32 cellular contexts compared by ENCODE assay signal in genomic region chr1:102566182-102566581, GRCh38.
"Had no signal": no experiment of that assay in that cellular context is flagged by ENCODE, and none has a peak within 500 bp of the region (broad histone marks: within the 10 kb centered on the region; RNA-seq: fewer than 3 reads in every experiment).

No MANE protein-coding gene starts in this region.

- H3K27ac ChIP-seq: ascending aorta, cardiac muscle cell, pancreas, prostate gland, sigmoid colon, vagina, WERI-Rb-1 had no signal

- H3K9me3 ChIP-seq: ascending aorta, pancreas, prostate gland, sigmoid colon, vagina had no signal

- H3K4me1 ChIP-seq: ascending aorta, pancreas, prostate gland, sigmoid colon, vagina had no signal

- ATAC-seq: activated CD4-positive, CD25-positive, alpha-beta regulatory T cell treated with anti-CD3 and anti-CD28 coated beads, Interleukin-2, amount 50 U/mL, for 24 hours; left colon; pancreas; stimulated activated memory B cell treated with anti-CD40 and anti-IgM and Interleukin-4, amounts not matched to agents 10 μg/mL and 1 μg/mL and 100 μg/mL, for 72 hours; stimulated activated naive CD8-positive, alpha-beta T cell treated with anti-CD3 and anti-CD28 coated beads, Interleukin-15, amount 100 ng/mL, for 72 hours had no signal

- H3K36me3 ChIP-seq: ascending aorta, cardiac muscle cell, pancreas, prostate gland, sigmoid colon, vagina, WERI-Rb-1 had no signal

- H3K27me3 ChIP-seq: ascending aorta, cardiac muscle cell, pancreas, sigmoid colon, vagina had no signal

- DNase-seq: activated CD4-positive, alpha-beta T cell treated with anti-CD3 and anti-CD28 coated beads for 48 hours; activated CD4-positive, alpha-beta T cell treated with anti-CD3 and anti-CD28 coated beads, Interleukin-2, amount 50 U/mL, for 48 hours; activated CD8-positive, alpha-beta memory T cell treated with anti-CD3 and anti-CD28 coated beads for 24 hours; activated effector memory CD4-positive, alpha-beta T cell treated with Interleukin-2 at 50 U/mL for 16 hours; activated naive CD4-positive, alpha-beta T cell treated with Interleukin-2 at 50 U/mL for 16 hours; cortex of kidney; foreskin fibroblast; head of caudate nucleus; hypothalamus; immature natural killer cell; kidney; left colon; mammary epithelial cell; naive B cell; nephron progenitor cell; pancreas; retina; sigmoid colon; stimulated activated CD4-positive, alpha-beta T cell treated with anti-CD3 and anti-CD28 coated beads, Interleukin-1b, Interleukin-23, amount 100 ng/mL, for 48 hours; stimulated activated CD4-positive, alpha-beta T cell treated with anti-CD3 and anti-CD28 coated beads, Interleukin-4, amount 100 ng/mL, for 4 hours; stimulated activated CD8-positive, alpha-beta memory T cell treated with anti-CD3 and anti-CD28 coated beads, Interleukin-4, amount 100 ng/mL, for 48 hours; stimulated activated naive CD8-positive, alpha-beta T cell treated with anti-CD3 and anti-CD28 coated beads, Interleukin-15, amount 100 ng/mL, for 72 hours; substantia nigra; T1000; WERI-Rb-1 had no signal

- H3K4me2 ChIP-seq: smooth muscle cell had no signal

- H3K4me3 ChIP-seq: ascending aorta, cardiac muscle cell, pancreas, prostate gland, sigmoid colon, smooth muscle cell, vagina had no signal
